ENCODE assay signal across 8 cellular contexts in genomic region chr1:63593303-63593886, GRCh38. TPM values are rescaled to one million over a fixed set of nuclear protein-coding genes. Genes with fewer than 3 reads are reported as not detected.
DNase-seq lines count a peak whose midpoint lies in the region; ATAC-seq and TF ChIP-seq lines count a peak whose summit lies in the region.

PGM1 (plus strand) TSS chr1:63593411; CDS start chr1:63593489, 78 bp downstream.

- H3K4me1 ChIP-seq in ES-I3 (ENCODE audit: insufficient read depth, low read length), result no peaks in the 10 kb centered on the region
- H3K4me1 ChIP-seq in ovary (ENCODE audit: insufficient read depth), result peaks cover 2% of the 10 kb centered on the region
- H3K4me1 ChIP-seq in thymus (ENCODE audit: control insufficient read depth, insufficient read depth, low read length), result peaks cover 3% of the 10 kb centered on the region

- TF ChIP-seq CTCF in LNCaP clone FGC (IDR thresholded peaks at IDR 0.05; ENCODE audit: control insufficient read depth, extremely low read depth, insufficient read depth), result no peak
- TF ChIP-seq CTCF in glutamatergic neuron (IDR thresholded peaks at IDR 0.05; ENCODE audit: partially characterized antibody, unreplicated experiment), result no peak
- no peak for TF ChIP-seq CTCF in ovary (IDR thresholded peaks at IDR 0.05)

- 0% methylated on average over 44 to 64 of the region's 64 CpGs for WGBS in ovary, 3 donors
- WGBS in thymus, result under 1% methylated on average over 64 of the region's 64 CpGs

- intact Hi-C loops in ovary (cut with DNase I), result no loop called here

- H3K27me3 Mint-ChIP-seq in glutamatergic neuron (ENCODE audit: unreplicated experiment), result peaks cover 5% of the 10 kb centered on the region

- H3K36me3 Mint-ChIP-seq in activated naive CD4-positive, alpha-beta T cell treated with anti-CD3 and anti-CD28 coated beads, Interleukin-2, amount 50 U/mL, for 72 hours, result peaks cover 6 to 32% of the 10 kb centered on the region in 2 donors
- no peaks in the 10 kb centered on the region for H3K36me3 Mint-ChIP-seq in glutamatergic neuron (ENCODE audit: unreplicated experiment)

- peak within 1 kb of the TSS; percentile 68 for H3K4me3 ChIP-seq in LNCaP clone FGC (ENCODE audit: low read depth, low read length)
- H3K4me3 ChIP-seq in SK-N-MC, result peak within 1 kb of the TSS; percentile 58
- peak within 1 kb of the TSS; percentile 79 for H3K4me3 ChIP-seq in ovary
- H3K4me3 ChIP-seq in thymus (ENCODE audit: low read length), result peak within 1 kb of the TSS; percentile 67

- peak; percentile 64 for DNase-seq in H4 (ENCODE audit: low spot score)
- DNase-seq in LNCaP clone FGC (ENCODE audit: low read depth), result peak; percentile 59
- no peak for DNase-seq in SK-N-MC (ENCODE audit: low read depth, low spot score)
- peak; percentile 75 to 76 for DNase-seq in activated naive CD4-positive, alpha-beta T cell treated with anti-CD3 and anti-CD28 coated beads, Interleukin-2, amount 50 U/mL, for 72 hours (ENCODE audit: low spot score in 2 of 2)
- peak; percentile 79 for DNase-seq in glutamatergic neuron
- DNase-seq in ovary, result peak; percentile 68 to 83 (median 75)

- peak within 1 kb of the TSS; percentile 97 to 100 for H3K27ac Mint-ChIP-seq in activated naive CD4-positive, alpha-beta T cell treated with anti-CD3 and anti-CD28 coated beads, Interleukin-2, amount 50 U/mL, for 72 hours
- H3K27ac Mint-ChIP-seq in glutamatergic neuron (ENCODE audit: unreplicated experiment), result no peak within 1 kb of the TSS

- H3K9me3 ChIP-seq in ES-I3 (ENCODE audit: control insufficient read depth, insufficient read depth, low read length), result no peaks in the 10 kb centered on the region
- no peaks in the 10 kb centered on the region for H3K9me3 ChIP-seq in SK-N-MC (ENCODE audit: low read depth, low read length)
- no peaks in the 10 kb centered on the region for H3K9me3 ChIP-seq in ovary
- H3K9me3 ChIP-seq in thymus (ENCODE audit: control insufficient read depth), result no peaks in the 10 kb centered on the region

- no peak for TF ChIP-seq EP300 in ovary (IDR thresholded peaks at IDR 0.05)

- H3K9ac ChIP-seq in ES-I3 (ENCODE audit: low read depth, low read length) (peak within 1 kb of the TSS; percentile 99), SK-N-MC (ENCODE audit: insufficient read length) (no peak within 1 kb of the TSS)

- H3K27me3 ChIP-seq in ovary, result no peaks in the 10 kb centered on the region
- no peaks in the 10 kb centered on the region for H3K27me3 ChIP-seq in thymus (ENCODE audit: control insufficient read depth, insufficient read depth)

- no peaks in the 10 kb centered on the region for H3K9me3 Mint-ChIP-seq in activated naive CD4-positive, alpha-beta T cell treated with anti-CD3 and anti-CD28 coated beads, Interleukin-2, amount 50 U/mL, for 72 hours
- H3K9me3 Mint-ChIP-seq in glutamatergic neuron (ENCODE audit: unreplicated experiment), result no peaks in the 10 kb centered on the region

- H3K27ac ChIP-seq in SK-N-MC, result no peak within 1 kb of the TSS
- H3K27ac ChIP-seq in ovary, result peak within 1 kb of the TSS; percentile 87 to 88
- peak within 1 kb of the TSS; percentile 93 for H3K27ac ChIP-seq in thymus (ENCODE audit: low read depth)

- peak; percentile 13 for TF ChIP-seq POLR2A in ovary (IDR thresholded peaks at IDR 0.05)

- H3K4me3 Mint-ChIP-seq in glutamatergic neuron (ENCODE audit: unreplicated experiment), result peak within 1 kb of the TSS; percentile 85

- H3K36me3 ChIP-seq in ES-I3 (ENCODE audit: insufficient read depth, low read length) (peaks cover 4% of the 10 kb centered on the region; the same call in 1 of the 2 replicates), SK-N-MC (ENCODE audit: insufficient read depth, low read length) (no peaks in the 10 kb centered on the region), ovary (no peaks in the 10 kb centered on the region), thymus (ENCODE audit: control insufficient read depth, insufficient read depth) (no peaks in the 10 kb centered on the region)

- ATAC-seq in activated naive CD4-positive, alpha-beta T cell treated with anti-CD3 and anti-CD28 coated beads, Interleukin-2, amount 50 U/mL, for 72 hours, result peak; percentile 82 to 88

- no peaks in the 10 kb centered on the region for H3K4me1 Mint-ChIP-seq in glutamatergic neuron (ENCODE audit: low read depth, unreplicated experiment)

RNA-seq across cellular contexts. Expression of gene PGM1, which starts in this region (rescaled TPM):
- 84.0 and 93.6 TPM in 2 replicates for total RNA-seq in H4 (2014; rRNA removed; shearing (Covaris generic))
- total RNA-seq in activated naive CD4-positive, alpha-beta T cell treated with anti-CD3 and anti-CD28 coated beads, Interleukin-2, amount 50 U/mL, for 72 hours, result 10 to 100 TPM; 14.0 to 52.1 TPM
- total RNA-seq in glutamatergic neuron (ENCODE audit: unreplicated experiment), result 3.6 TPM
- 10 to 100 TPM; 41.2 to 87.3 (median 50.4) TPM for total RNA-seq in ovary
- polyA plus RNA-seq in ovary, result 100 to 1,000 TPM in 1 of 2 donors, 10 to 100 TPM in 1; 33.5 to 105 TPM
- 9.6 TPM for polyA plus RNA-seq in thymus
